ENCODE assay signal across 18 cellular contexts in genomic region chr16:68972008-68972407, GRCh38.
DNase-seq lines count a peak whose midpoint lies in the region; ATAC-seq, FAIRE-seq and TF ChIP-seq lines count a peak whose summit lies in the region.
"Had no signal": no experiment of that assay in that cellular context is flagged by ENCODE, and none has a peak within 500 bp of the region (broad histone marks: within the 10 kb centered on the region; RNA-seq: fewer than 3 reads in every experiment).

No MANE protein-coding gene starts in this region.

- ATAC-seq in A549: no peak
- ATAC-seq in mucosa of descending colon: no peak
- ATAC-seq: foreskin keratinocyte; stimulated activated naive CD8-positive, alpha-beta T cell treated with anti-CD3 and anti-CD28 coated beads, Interleukin-15, amount 100 ng/mL, for 72 hours had no signal

- H3K9me3 ChIP-seq in A549: no peaks in the 10 kb centered on the region
- H3K9me3 ChIP-seq in HUES64 (ENCODE audit: insufficient read depth, low read depth, low read length): no peaks in the 10 kb centered on the region
- no peaks in the 10 kb centered on the region for H3K9me3 ChIP-seq in mucosa of descending colon
- H3K9me3 ChIP-seq in esophagus squamous epithelium: no peaks in the 10 kb centered on the region

- H3K9me3 Mint-ChIP-seq in endothelial cell (ENCODE audit: unreplicated experiment) (no peaks in the 10 kb centered on the region), osteocyte (ENCODE audit: unreplicated experiment) (no peaks in the 10 kb centered on the region)
- H3K9me3 Mint-ChIP-seq: CD4-positive, alpha-beta T cell; immature natural killer cell; memory B cell; neural crest cell; stimulated activated naive CD8-positive, alpha-beta T cell treated with anti-CD3 and anti-CD28 coated beads, Interleukin-15, amount 100 ng/mL, for 72 hours; T-helper 1 cell treated with Interleukin-12 subunit alpha and Interleukin-12 subunit beta and Interleukin-4 antibody, amounts not matched to agents 30 μg/mL and 1 μg/mL, for 36 hours had no signal

- no peaks in the 10 kb centered on the region for H3K36me3 Mint-ChIP-seq in endothelial cell (ENCODE audit: low read depth, unreplicated experiment)
- H3K36me3 Mint-ChIP-seq in osteocyte (ENCODE audit: unreplicated experiment): peaks cover 7% of the 10 kb centered on the region

- intact Hi-C loops in mucosa of descending colon (cut with DNase I, micrococcal nuclease): no loop called here
- intact Hi-C loops in posterior vena cava (cut with DNase I): no loop called here
- intact Hi-C loops in esophagus squamous epithelium (cut with DNase I): no loop called here

- FAIRE-seq in A549 (lab: Jason Lieb, UNC): no peak
- FAIRE-seq: GM12891 had no signal

- WGBS in A549 (ENCODE audit: missing lambda C conversion rate): 93% methylated on average over 4 of the region's 4 CpGs
- WGBS in HUES64: 63% methylated on average over 1 of the region's 4 CpGs
- 93 to 95% methylated on average over 4 of the region's 4 CpGs for WGBS in esophagus squamous epithelium, 2 donors

- H3K9ac ChIP-seq in HUES64 (ENCODE audit: low read depth, low read length): no peak overlapping the region
- H3K9ac ChIP-seq: GM23248 had no signal

- TF ChIP-seq POLR2A in A549 (IDR thresholded peaks at IDR 0.05; ENCODE audit: low read length) (no peak), esophagus squamous epithelium (IDR thresholded peaks at IDR 0.05) (no peak)

- TF ChIP-seq EP300 in A549 (IDR thresholded peaks at IDR 0.05): no peak

- DNase-seq in A549 (ENCODE audit: low read depth in 1 of 2, low spot score in 1 of 2) (no peak), NCI-H510A (lab: John Stamatoyannopoulos, UW) (peak; percentile 70), endothelial cell (ENCODE audit: low spot score) (no peak), mucosa of descending colon (no peak), osteocyte (ENCODE audit: extremely low spot score, unreplicated experiment) (no peak), posterior vena cava (ENCODE audit: low spot score) (no peak), esophagus squamous epithelium (lab: John Stamatoyannopoulos, UW) (no peak)
- DNase-seq: CD4-positive, alpha-beta T cell; immature natural killer cell; Right ventricle myocardium superior; stimulated activated naive CD8-positive, alpha-beta T cell treated with anti-CD3 and anti-CD28 coated beads, Interleukin-15, amount 100 ng/mL, for 72 hours had no signal

- H3K27me3 ChIP-seq in HUES64 (ENCODE audit: insufficient read depth, low read length) (no peaks in the 10 kb centered on the region), esophagus squamous epithelium (no peaks in the 10 kb centered on the region)
- H3K27me3 ChIP-seq: foreskin keratinocyte had no signal

- TF ChIP-seq CTCF in A549 (IDR thresholded peaks at IDR 0.05) (no peak), endothelial cell (IDR thresholded peaks at IDR 0.05; ENCODE audit: unreplicated experiment) (no peak), mucosa of descending colon (IDR thresholded peaks at IDR 0.05) (no peak), osteocyte (IDR thresholded peaks at IDR 0.05) (no peak), esophagus squamous epithelium (IDR thresholded peaks at IDR 0.05) (no peak)

- H3K4me1 Mint-ChIP-seq in endothelial cell (ENCODE audit: unreplicated experiment): peaks cover 23% of the 10 kb centered on the region
- peaks cover 3% of the 10 kb centered on the region for H3K4me1 Mint-ChIP-seq in osteocyte (ENCODE audit: unreplicated experiment)
- H3K4me1 Mint-ChIP-seq: memory B cell; stimulated activated naive CD8-positive, alpha-beta T cell treated with anti-CD3 and anti-CD28 coated beads, Interleukin-15, amount 100 ng/mL, for 72 hours had no signal

- CTCF ChIA-PET in A549 (lab: Yijun Ruan, JAX): interaction anchor here (0.5 to 5.0 kb wide), 12 partner anchors 12 to 225 kb away, joined by 3 to 47 read pairs (median 8); partner anchors contain the start of gene HAS3

- TF ChIP-seq RAD21 in A549 (conservative IDR thresholded peaks at IDR 0.05 in 1 of 2, IDR thresholded peaks at IDR 0.05 in 1 of 2): no peak

- no peak overlapping the region for H3K4me3 ChIP-seq in A549
- peak overlapping the region; percentile 9; the same call in 1 of the 2 replicates for H3K4me3 ChIP-seq in HUES64 (ENCODE audit: low read length)
- H3K4me3 ChIP-seq in mucosa of descending colon: no peak overlapping the region
- H3K4me3 ChIP-seq in esophagus squamous epithelium: no peak overlapping the region
- H3K4me3 ChIP-seq: GM23248 had no signal

- H3K27ac ChIP-seq in A549 (peak overlapping the region; percentile 12 to 62; a peak in 1 of 6 replicates), HUES64 (ENCODE audit: low read depth, low read length) (peak overlapping the region; percentile 57; the same call in 1 of the 2 replicates), esophagus squamous epithelium (no peak overlapping the region)
- H3K27ac ChIP-seq: foreskin keratinocyte, GM23248 had no signal

- H3K36me3 ChIP-seq in HUES64 (ENCODE audit: insufficient read depth, low read length) (peaks cover 12% of the 10 kb centered on the region; the same call in 1 of the 2 replicates), mucosa of descending colon (ENCODE audit: low read depth) (no peaks in the 10 kb centered on the region), esophagus squamous epithelium (peaks cover 0 to 35% (median 0%) of the 10 kb centered on the region in 3 donors)

- H3K4me1 ChIP-seq in A549 (peaks cover 20% of the 10 kb centered on the region), HUES64 (ENCODE audit: insufficient read depth, low read length) (peaks cover 23% of the 10 kb centered on the region), mucosa of descending colon (ENCODE audit: low read depth) (no peaks in the 10 kb centered on the region), esophagus squamous epithelium (no peaks in the 10 kb centered on the region)

- H3K4me3 Mint-ChIP-seq in endothelial cell (ENCODE audit: unreplicated experiment) (no peak overlapping the region), osteocyte (ENCODE audit: unreplicated experiment) (no peak overlapping the region)
- H3K4me3 Mint-ChIP-seq: CD4-positive, alpha-beta T cell; immature natural killer cell; memory B cell; neural crest cell; stimulated activated naive CD8-positive, alpha-beta T cell treated with anti-CD3 and anti-CD28 coated beads, Interleukin-15, amount 100 ng/mL, for 72 hours; T-helper 1 cell treated with Interleukin-12 subunit alpha and Interleukin-12 subunit beta and Interleukin-4 antibody, amounts not matched to agents 30 μg/mL and 1 μg/mL, for 36 hours had no signal

- POLR2A ChIA-PET in A549 (lab: Yijun Ruan, JAX): no interaction called here

- peak overlapping the region; percentile 22; the same call in 1 of the 3 replicates for H3K4me2 ChIP-seq in A549

- peaks cover 3% of the 10 kb centered on the region for H3K27me3 Mint-ChIP-seq in endothelial cell (ENCODE audit: unreplicated experiment)
- no peaks in the 10 kb centered on the region for H3K27me3 Mint-ChIP-seq in osteocyte (ENCODE audit: unreplicated experiment)
- H3K27me3 Mint-ChIP-seq: CD4-positive, alpha-beta T cell; memory B cell; stimulated activated naive CD8-positive, alpha-beta T cell treated with anti-CD3 and anti-CD28 coated beads, Interleukin-15, amount 100 ng/mL, for 72 hours had no signal

- peak overlapping the region; percentile 34 for H3K27ac Mint-ChIP-seq in endothelial cell (ENCODE audit: unreplicated experiment)
- no peak overlapping the region for H3K27ac Mint-ChIP-seq in osteocyte (ENCODE audit: unreplicated experiment)
- H3K27ac Mint-ChIP-seq: CD4-positive, alpha-beta T cell; memory B cell; T-helper 1 cell treated with Interleukin-12 subunit alpha and Interleukin-12 subunit beta and Interleukin-4 antibody, amounts not matched to agents 30 μg/mL and 1 μg/mL, for 36 hours had no signal

TF ChIP-seq in A549, 52 proteins besides CTCF, POLR2A, EP300 and RAD21 (continues in another document):
- TF ChIP-seq POLR2AphosphoS2 (conservative IDR thresholded peaks at IDR 0.05; ENCODE audit: low read length): no peak
- no peak for TF ChIP-seq HEYL (CRISPR knock-in tag; IDR thresholded peaks at IDR 0.05)
- TF ChIP-seq, protein P1, sequence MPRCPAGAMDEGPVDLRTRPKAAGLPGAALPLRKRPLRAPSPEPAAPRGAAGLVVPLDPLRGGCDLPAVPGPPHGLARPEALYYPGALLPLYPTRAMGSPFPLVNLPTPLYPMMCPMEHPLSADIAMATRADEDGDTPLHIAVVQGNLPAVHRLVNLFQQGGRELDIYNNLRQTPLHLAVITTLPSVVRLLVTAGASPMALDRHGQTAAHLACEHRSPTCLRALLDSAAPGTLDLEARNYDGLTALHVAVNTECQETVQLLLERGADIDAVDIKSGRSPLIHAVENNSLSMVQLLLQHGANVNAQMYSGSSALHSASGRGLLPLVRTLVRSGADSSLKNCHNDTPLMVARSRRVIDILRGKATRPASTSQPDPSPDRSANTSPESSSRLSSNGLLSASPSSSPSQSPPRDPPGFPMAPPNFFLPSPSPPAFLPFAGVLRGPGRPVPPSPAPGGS (IDR thresholded peaks at IDR 0.05): no peak
- TF ChIP-seq, protein P2, sequence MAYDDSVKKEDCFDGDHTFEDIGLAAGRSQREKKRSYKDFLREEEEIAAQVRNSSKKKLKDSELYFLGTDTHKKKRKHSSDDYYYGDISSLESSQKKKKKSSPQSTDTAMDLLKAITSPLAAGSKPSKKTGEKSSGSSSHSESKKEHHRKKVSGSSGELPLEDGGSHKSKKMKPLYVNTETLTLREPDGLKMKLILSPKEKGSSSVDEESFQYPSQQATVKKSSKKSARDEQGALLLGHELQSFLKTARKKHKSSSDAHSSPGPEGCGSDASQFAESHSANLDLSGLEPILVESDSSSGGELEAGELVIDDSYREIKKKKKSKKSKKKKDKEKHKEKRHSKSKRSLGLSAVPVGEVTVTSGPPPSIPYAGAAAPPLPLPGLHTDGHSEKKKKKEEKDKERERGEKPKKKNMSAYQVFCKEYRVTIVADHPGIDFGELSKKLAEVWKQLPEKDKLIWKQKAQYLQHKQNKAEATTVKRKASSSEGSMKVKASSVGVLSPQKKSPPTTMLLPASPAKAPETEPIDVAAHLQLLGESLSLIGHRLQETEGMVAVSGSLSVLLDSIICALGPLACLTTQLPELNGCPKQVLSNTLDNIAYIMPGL (CRISPR knock-in tag; IDR thresholded peaks at IDR 0.05; ENCODE audit: borderline replicate concordance): no peak
- TF ChIP-seq MAX (IDR thresholded peaks at IDR 0.05): no peak
- no peak for TF ChIP-seq RARB (CRISPR knock-in tag; IDR thresholded peaks at IDR 0.05)
- TF ChIP-seq CEBPB (IDR thresholded peaks at IDR 0.05): no peak
- no peak for TF ChIP-seq RFX5 (IDR thresholded peaks at IDR 0.05)
- no peak for TF ChIP-seq FOXS1 (CRISPR knock-in tag; IDR thresholded peaks at IDR 0.05)
- no peak for TF ChIP-seq EHF (CRISPR knock-in tag; IDR thresholded peaks at IDR 0.05)
- no peak for TF ChIP-seq NR3C1 (IDR thresholded peaks at IDR 0.05)
- no peak for TF ChIP-seq KDM1A (IDR thresholded peaks at IDR 0.05; ENCODE audit: low read depth)
- no peak for TF ChIP-seq CBX2 (IDR thresholded peaks at IDR 0.05; ENCODE audit: borderline replicate concordance, low read depth)

Comparison
In these comparisons a context has a peak if more than half of its experiments do, and no peak if none do; other contexts are left out.
1. H3K27ac ChIP-seq: peak in A549 (2 of 2) and HUES64 (single experiment); none in esophagus squamous epithelium (0 of 4).